ENCODE assay signal across 27 cellular contexts in genomic region chr16:57081744-57082143, GRCh38.
"Had no signal": no experiment of that assay in that cellular context is flagged by ENCODE, and none has a peak within 500 bp of the region (broad histone marks: within the 10 kb centered on the region; RNA-seq: fewer than 3 reads in every experiment).

No MANE protein-coding gene starts in this region.

- H3K27ac ChIP-seq: brain microvascular endothelial cell, coronary artery, heart left ventricle, right atrium auricular region, stomach, thyroid gland, upper lobe of right lung had no signal

- H3K27ac Mint-ChIP-seq: activated CD4-positive, alpha-beta T cell treated with anti-CD3 and anti-CD28 coated beads for 36 hours; activated naive CD8-positive, alpha-beta T cell treated with anti-CD3 and anti-CD28 coated beads, Interleukin-2, amount 10 ng/mL, durations not matched to agents 7 days and 5 days; mesothelial cell of epicardium had no signal

- H3K27me3 Mint-ChIP-seq: activated CD4-positive, alpha-beta T cell treated with anti-CD3 and anti-CD28 coated beads for 36 hours; naive B cell; stimulated activated naive B cell treated with anti-CD40 and anti-IgM and Interleukin-4, amounts not matched to agents 10 μg/mL and 1 μg/mL and 100 μg/mL, for 72 hours had no signal

- H3K9me3 ChIP-seq: heart left ventricle, right atrium auricular region, stomach, thyroid gland, upper lobe of right lung had no signal

- H3K27me3 ChIP-seq: brain microvascular endothelial cell, heart left ventricle, right atrium auricular region, stomach, thyroid gland, upper lobe of right lung had no signal

- ATAC-seq: activated CD4-positive, alpha-beta T cell treated with anti-CD3 and anti-CD28 coated beads for 36 hours; esophagus mucosa; heart left ventricle; left colon; stimulated activated naive B cell treated with anti-CD40 and anti-IgM and Interleukin-4, amounts not matched to agents 10 μg/mL and 1 μg/mL and 100 μg/mL, for 72 hours; upper lobe of right lung had no signal

- H3K36me3 ChIP-seq: brain microvascular endothelial cell, right atrium auricular region, thyroid gland had no signal

- H3K4me3 ChIP-seq: coronary artery, heart left ventricle, right atrium auricular region, stomach, thyroid gland, upper lobe of right lung had no signal

- DNase-seq: activated CD4-positive, alpha-beta T cell treated with anti-CD3 and anti-CD28 coated beads for 36 hours; activated CD4-positive, CD25-positive, alpha-beta regulatory T cell; activated gamma-delta T cell; activated naive CD8-positive, alpha-beta T cell treated with anti-CD3 and anti-CD28 coated beads, Interleukin-2, amount 10 ng/mL, durations not matched to agents 7 days and 5 days; amniotic stem cell; brain microvascular endothelial cell; foreskin fibroblast; heart left ventricle; hypothalamus; immature natural killer cell; kidney; left colon; mammary epithelial cell; naive B cell; occipital lobe; stimulated activated CD4-positive, alpha-beta T cell treated with anti-CD3 and anti-CD28 coated beads, Interleukin-15, amount 100 ng/mL, for 24 hours; stimulated activated CD4-positive, alpha-beta T cell treated with anti-CD3 and anti-CD28 coated beads, Interleukin-2, amount 100 ng/mL, for 24 hours; stimulated activated naive B cell treated with anti-CD40 and anti-IgM and Interleukin-4, amounts not matched to agents 10 μg/mL and 1 μg/mL and 100 μg/mL, for 72 hours; stomach; thyroid gland; upper lobe of right lung had no signal

- FAIRE-seq: astrocyte, endothelial cell of umbilical vein, kidney had no signal

- H3K9me3 Mint-ChIP-seq: activated naive CD8-positive, alpha-beta T cell treated with anti-CD3 and anti-CD28 coated beads, Interleukin-2, amount 10 ng/mL, durations not matched to agents 7 days and 5 days; immature natural killer cell; mesothelial cell of epicardium; naive B cell; stimulated activated naive B cell treated with anti-CD40 and anti-IgM and Interleukin-4, amounts not matched to agents 10 μg/mL and 1 μg/mL and 100 μg/mL, for 72 hours had no signal

- H3K36me3 Mint-ChIP-seq: mesothelial cell of epicardium, naive B cell had no signal

- H3K4me3 Mint-ChIP-seq: activated CD4-positive, alpha-beta T cell treated with anti-CD3 and anti-CD28 coated beads for 36 hours; activated naive CD8-positive, alpha-beta T cell treated with anti-CD3 and anti-CD28 coated beads, Interleukin-2, amount 10 ng/mL, durations not matched to agents 7 days and 5 days; immature natural killer cell; mesothelial cell of epicardium; naive B cell; stimulated activated naive B cell treated with anti-CD40 and anti-IgM and Interleukin-4, amounts not matched to agents 10 μg/mL and 1 μg/mL and 100 μg/mL, for 72 hours had no signal
